ENCODE assay signal across 8 cellular contexts in genomic region chr9:104927912-104928740, GRCh38. TPM values are rescaled to one million over a fixed set of nuclear protein-coding genes. Genes with fewer than 3 reads are reported as not detected.
A peak's percentile ranks its signal among the peaks of the same experiment; 100 is the strongest.
DNase-seq lines count a peak whose midpoint lies in the region; ATAC-seq, FAIRE-seq and TF ChIP-seq lines count a peak whose summit lies in the region.

TSS of gene ABCA1 (minus strand) at chr9:104928155. CDS start at chr9:104903679, 24,476 bp downstream.

- peak; percentile 76 for ATAC-seq in left lobe of liver

- no peak for TF ChIP-seq CTCF in D721Med (IDR thresholded peaks at IDR 0.05; ENCODE audit: insufficient read depth, missing control alignments)

- no peak for FAIRE-seq in D721Med (lab: Jason Lieb, UNC)

- DNase-seq in COLO668 (lab: John Stamatoyannopoulos, UW; ENCODE audit: unreplicated experiment) (peak; percentile 68), HCEC 1CT (peak; percentile 74), NCI-H2227 treated with DMSO at 0.1 percent for 48 hours (lab: John Stamatoyannopoulos, UW) (peak; percentile 55), dermis blood vessel endothelial cell (peak; percentile 84), left lobe of liver (ENCODE audit: low spot score) (peak; percentile 94), D721Med (ENCODE audit: insufficient read length, low spot score) (no peak)
- peak; percentile 75 to 78 for DNase-seq in activated CD4-positive, alpha-beta T cell treated with anti-CD3 and anti-CD28 coated beads, Interleukin-2, amount 50 U/mL, for 48 hours
- DNase-seq in stimulated activated CD4-positive, alpha-beta T cell treated with anti-CD3 and anti-CD28 coated beads, Interleukin-1b, Interleukin-23, amount 100 ng/mL, for 48 hours, result peak; percentile 88

RNA-seq across cellular contexts. Expression of gene ABCA1, which starts in this region (rescaled TPM):
- total RNA-seq in dermis blood vessel endothelial cell (19.1 and 35.7 TPM in 2 replicates), left lobe of liver (48.3 TPM)
